Comparison of ENCODE assay signal across 27 cellular contexts in genomic region chr15:94815110-94815726, GRCh38.
"Had no signal": no experiment of that assay in that cellular context is flagged by ENCODE, and none has a peak within 500 bp of the region (broad histone marks: within the 10 kb centered on the region; RNA-seq: fewer than 3 reads in every experiment).

No MANE protein-coding gene starts in this region.

- H3K4me3 ChIP-seq: heart left ventricle, lower lobe of right lung, mucosa of descending colon, pancreas, prostate gland, sigmoid colon, spleen, suprapubic skin, thoracic aorta, tibial artery, vagina had no signal

- H3K27ac Mint-ChIP-seq: naive thymus-derived CD4-positive, alpha-beta T cell; natural killer cell treated with Interleukin-12 subunit alpha and Interleukin-12 subunit beta and Interleukin-15 and Interleukin-18, amount 100 ng/mL, for 72 hours; stimulated activated effector memory CD8-positive, alpha-beta T cell treated with anti-CD3 and anti-CD28 coated beads, Interleukin-12 subunit alpha, Interleukin-12 subunit beta, amount 100 ng/mL, for 72 hours; stimulated activated naive CD8-positive, alpha-beta T cell treated with anti-CD3 and anti-CD28 coated beads, Interleukin-15, Interleukin-2, amounts not matched to agents 100 ng/mL and 50 ng/mL, for 24 hours had no signal

- H3K36me3 Mint-ChIP-seq: naive thymus-derived CD4-positive, alpha-beta T cell; natural killer cell treated with Interleukin-12 subunit alpha and Interleukin-12 subunit beta and Interleukin-15 and Interleukin-18, amount 100 ng/mL, for 72 hours; stimulated activated effector memory CD8-positive, alpha-beta T cell treated with anti-CD3 and anti-CD28 coated beads, Interleukin-12 subunit alpha, Interleukin-12 subunit beta, amount 100 ng/mL, for 72 hours had no signal

- H3K27ac ChIP-seq: heart left ventricle, lower lobe of right lung, pancreas, prostate gland, sigmoid colon, spleen, suprapubic skin, thoracic aorta, tibial artery, vagina had no signal

- ATAC-seq: heart left ventricle; left lobe of liver; mucosa of descending colon; naive thymus-derived CD4-positive, alpha-beta T cell; natural killer cell treated with Interleukin-12 subunit alpha and Interleukin-12 subunit beta and Interleukin-15 and Interleukin-18, amount 100 ng/mL, for 72 hours; pancreas; right cardiac atrium; stimulated activated effector memory CD8-positive, alpha-beta T cell treated with anti-CD3 and anti-CD28 coated beads, Interleukin-12 subunit alpha, Interleukin-12 subunit beta, amount 100 ng/mL, for 72 hours had no signal

- H3K4me3 Mint-ChIP-seq: naive thymus-derived CD4-positive, alpha-beta T cell; natural killer cell treated with Interleukin-12 subunit alpha and Interleukin-12 subunit beta and Interleukin-15 and Interleukin-18, amount 100 ng/mL, for 72 hours; neural crest cell; stimulated activated effector memory CD8-positive, alpha-beta T cell treated with anti-CD3 and anti-CD28 coated beads, Interleukin-12 subunit alpha, Interleukin-12 subunit beta, amount 100 ng/mL, for 72 hours; stimulated activated naive CD8-positive, alpha-beta T cell treated with anti-CD3 and anti-CD28 coated beads, Interleukin-15, Interleukin-2, amounts not matched to agents 100 ng/mL and 50 ng/mL, for 24 hours had no signal

- DNase-seq: heart left ventricle; hypothalamus; islet precursor cell; lower lobe of right lung; midbrain; mucosa of descending colon; naive thymus-derived CD4-positive, alpha-beta T cell; nucleus accumbens; pancreas; posterior cingulate gyrus; right cardiac atrium; sigmoid colon; small intestine; spleen; stimulated activated CD4-positive, alpha-beta T cell treated with anti-CD3 and anti-CD28 coated beads, Interleukin-4, amount 100 ng/mL, for 24 hours; stimulated activated naive CD4-positive, alpha-beta T cell; tibial artery; trophoblast cell had no signal

- H3K4me1 Mint-ChIP-seq: naive thymus-derived CD4-positive, alpha-beta T cell; neural crest cell; stimulated activated effector memory CD8-positive, alpha-beta T cell treated with anti-CD3 and anti-CD28 coated beads, Interleukin-12 subunit alpha, Interleukin-12 subunit beta, amount 100 ng/mL, for 72 hours had no signal

- FAIRE-seq: pancreas, small intestine had no signal

- H3K36me3 ChIP-seq: heart left ventricle, lower lobe of right lung, pancreas, prostate gland, sigmoid colon, spleen, suprapubic skin, thoracic aorta, tibial artery, vagina had no signal

- H3K9me3 Mint-ChIP-seq: natural killer cell treated with Interleukin-12 subunit alpha and Interleukin-12 subunit beta and Interleukin-15 and Interleukin-18, amount 100 ng/mL, for 72 hours; neural crest cell; stimulated activated effector memory CD8-positive, alpha-beta T cell treated with anti-CD3 and anti-CD28 coated beads, Interleukin-12 subunit alpha, Interleukin-12 subunit beta, amount 100 ng/mL, for 72 hours; stimulated activated naive CD8-positive, alpha-beta T cell treated with anti-CD3 and anti-CD28 coated beads, Interleukin-15, Interleukin-2, amounts not matched to agents 100 ng/mL and 50 ng/mL, for 24 hours had no signal

- H3K4me1 ChIP-seq: heart left ventricle, lower lobe of right lung, pancreas, prostate gland, sigmoid colon, spleen, suprapubic skin, tibial artery, vagina had no signal

- H3K27me3 ChIP-seq: heart left ventricle, pancreas, sigmoid colon, spleen, suprapubic skin, tibial artery, vagina had no signal

- H3K9me3 ChIP-seq: heart left ventricle, lower lobe of right lung, mucosa of descending colon, pancreas, prostate gland, sigmoid colon, spleen, suprapubic skin, thoracic aorta, tibial artery, vagina had no signal
